Comparison of ENCODE assay signal across 29 cellular contexts in the genomic region with DNA sequence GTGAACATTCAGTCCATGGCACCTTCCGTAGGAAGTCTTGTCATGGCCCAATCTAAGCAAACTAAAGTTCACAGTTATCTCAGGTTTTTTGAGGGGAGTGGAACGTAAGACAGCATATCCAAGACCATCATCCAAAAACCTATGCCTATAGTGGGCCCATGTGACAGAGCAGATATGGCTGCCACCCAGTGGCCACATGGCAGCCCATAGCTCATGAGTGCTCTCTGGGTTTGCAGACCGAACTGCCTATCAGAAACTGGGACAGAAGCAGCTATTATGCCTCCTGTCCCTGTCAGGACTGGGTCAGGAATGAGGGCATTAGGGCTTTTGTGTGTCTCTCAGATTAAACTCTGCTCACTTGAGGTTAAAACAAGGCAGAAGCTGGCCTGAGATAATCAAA.
A peak's percentile ranks its signal among the peaks of the same experiment; 100 is the strongest.
DNase-seq lines count a peak whose midpoint lies in the region; ATAC-seq and TF ChIP-seq lines count a peak whose summit lies in the region.
"Had no signal": no experiment of that assay in that cellular context is flagged by ENCODE, and none has a peak within 500 bp of the region (broad histone marks: within the 10 kb centered on the region; RNA-seq: fewer than 3 reads in every experiment).

No MANE protein-coding gene starts in this region.

- no peak overlapping the region for H2BK12ac ChIP-seq in H9 (ENCODE audit: insufficient read length, low read depth, low read length)

- H3K9me3 ChIP-seq in DOHH2 (ENCODE audit: control insufficient read depth, insufficient read depth, low read length) (no peaks in the 10 kb centered on the region), H9 (ENCODE audit: control insufficient read depth, low read depth, low read length) (no peaks in the 10 kb centered on the region), WERI-Rb-1 (ENCODE audit: severe bottlenecking) (no peaks in the 10 kb centered on the region)
- H3K9me3 ChIP-seq: Caco-2, upper lobe of right lung had no signal

- H3K9ac ChIP-seq in H9 (ENCODE audit: extremely low read depth, insufficient read length, low read length) (no peak overlapping the region), mesendoderm (ENCODE audit: low read length) (no peak overlapping the region)
- H3K9ac ChIP-seq: GM23248, parathyroid adenoma had no signal

- H3K23ac ChIP-seq in H9 (ENCODE audit: insufficient read length, low read depth, low read length): no peak overlapping the region
- no peak overlapping the region for H3K23ac ChIP-seq in mesendoderm (ENCODE audit: low read length)

- no peak overlapping the region for H3K4me3 ChIP-seq in DOHH2 (ENCODE audit: low read length)
- no peak overlapping the region for H3K4me3 ChIP-seq in WERI-Rb-1 (ENCODE audit: low read depth, low read length)
- no peak overlapping the region for H3K4me3 ChIP-seq in mesendoderm (ENCODE audit: low read length)
- H3K4me3 ChIP-seq: GM23248, skin epidermis, upper lobe of right lung had no signal

- H2BK5ac ChIP-seq in H9 (ENCODE audit: insufficient read length, low read length): no peak overlapping the region
- no peak overlapping the region for H2BK5ac ChIP-seq in mesendoderm (ENCODE audit: low read length)

- H4K91ac ChIP-seq in H9 (ENCODE audit: insufficient read length, low read depth, low read length): no peak overlapping the region

- H3K36me3 Mint-ChIP-seq in H9 (ENCODE audit: insufficient read depth in 1 of 3, low read depth in 3 of 3): no peaks in the 10 kb centered on the region
- H3K36me3 Mint-ChIP-seq: activated naive CD4-positive, alpha-beta T cell treated with anti-CD3 and anti-CD28 coated beads, Interleukin-2, amount 50 U/mL, for 24 hours; CD14-positive monocyte; T-cell had no signal

- no peaks in the 10 kb centered on the region for H4K20me1 ChIP-seq in DOHH2 (ENCODE audit: control insufficient read depth, insufficient read depth, low read depth, low read length)
- no peaks in the 10 kb centered on the region for H4K20me1 ChIP-seq in H9 (ENCODE audit: control insufficient read depth, insufficient read depth, insufficient read length)

- WGBS in H9 (ENCODE audit: extremely low coverage, insufficient read length, low lambda C conversion rate): no CpG with 5 or more reads among the region's 3 CpGs
- WGBS in mesendoderm (ENCODE audit: extremely low coverage, insufficient coverage, low lambda C conversion rate): no CpG with 5 or more reads among the region's 3 CpGs

- no peaks in the 10 kb centered on the region for H3K4me1 Mint-ChIP-seq in H9
- H3K4me1 Mint-ChIP-seq: activated CD4-positive, alpha-beta T cell treated with anti-CD3 and anti-CD28 coated beads, Interleukin-2, amount 10 ng/mL, durations not matched to agents 24 days and 14 days; activated naive CD4-positive, alpha-beta T cell treated with anti-CD3 and anti-CD28 coated beads, Interleukin-2, amount 50 U/mL, for 24 hours; brain; CD14-positive monocyte; nephron; T-cell had no signal

- no peak overlapping the region for H3T11ph ChIP-seq in H9 (ENCODE audit: low read length)

- H2AK5ac ChIP-seq in H9 (ENCODE audit: insufficient read length, low read length) (no peak overlapping the region), mesendoderm (ENCODE audit: low read length) (no peak overlapping the region)

- no peak overlapping the region for H2AFZ ChIP-seq in H9 (ENCODE audit: low read length)
- H2AFZ ChIP-seq: GM23248, parathyroid adenoma had no signal

- no peaks in the 10 kb centered on the region for H3K27me3 Mint-ChIP-seq in H9 (ENCODE audit: low read depth)
- H3K27me3 Mint-ChIP-seq: activated CD4-positive, alpha-beta T cell treated with anti-CD3 and anti-CD28 coated beads, Interleukin-2, amount 10 ng/mL, durations not matched to agents 24 days and 14 days; activated naive CD4-positive, alpha-beta T cell treated with anti-CD3 and anti-CD28 coated beads, Interleukin-2, amount 50 U/mL, for 24 hours; brain; T-cell had no signal

- no peaks in the 10 kb centered on the region for H3F3A ChIP-seq in DOHH2 (ENCODE audit: control insufficient read depth, insufficient read depth)

- H3K79me2 ChIP-seq in DOHH2 (ENCODE audit: control insufficient read depth, low read length): no peaks in the 10 kb centered on the region
- H3K79me2 ChIP-seq in H9 (ENCODE audit: insufficient read depth, low read length): no peaks in the 10 kb centered on the region
- no peaks in the 10 kb centered on the region for H3K79me2 ChIP-seq in mesendoderm (ENCODE audit: control insufficient read depth, insufficient read depth, low read length)
- H3K79me2 ChIP-seq: parathyroid adenoma had no signal

- H3K79me1 ChIP-seq in H9 (ENCODE audit: insufficient read depth, low read depth, low read length, poor library complexity, severe bottlenecking) (no peaks in the 10 kb centered on the region), mesendoderm (ENCODE audit: low read length) (no peaks in the 10 kb centered on the region)

- no peak overlapping the region for H3K27ac Mint-ChIP-seq in H9
- H3K27ac Mint-ChIP-seq: activated CD4-positive, alpha-beta T cell treated with anti-CD3 and anti-CD28 coated beads, Interleukin-2, amount 10 ng/mL, durations not matched to agents 24 days and 14 days; activated naive CD4-positive, alpha-beta T cell treated with anti-CD3 and anti-CD28 coated beads, Interleukin-2, amount 50 U/mL, for 24 hours; CD14-positive monocyte; nephron; T-cell had no signal

- H3K18ac ChIP-seq in H9 (ENCODE audit: insufficient read length, low read depth, low read length) (no peak overlapping the region), mesendoderm (ENCODE audit: low read length) (no peak overlapping the region)

- no peak overlapping the region for H2BK120ac ChIP-seq in H9 (ENCODE audit: low read depth, low read length, poor library complexity, severe bottlenecking)
- H2BK120ac ChIP-seq in mesendoderm (ENCODE audit: low read depth, low read length): no peak overlapping the region

- H2BK15ac ChIP-seq in H9 (ENCODE audit: low read depth, low read length): no peak overlapping the region
- no peak overlapping the region for H2BK15ac ChIP-seq in mesendoderm (replicated peaks; ENCODE audit: low read depth)

- H3K23me2 ChIP-seq in H9 (ENCODE audit: insufficient read length, low read depth, low read length, poor library complexity, severe bottlenecking): no peaks in the 10 kb centered on the region

- H2BK20ac ChIP-seq in H9 (ENCODE audit: low read depth, low read length, poor library complexity, severe bottlenecking): no peak overlapping the region

- no peaks in the 10 kb centered on the region for H3K36me3 ChIP-seq in DOHH2 (ENCODE audit: control insufficient read depth, low read length)
- no peaks in the 10 kb centered on the region for H3K36me3 ChIP-seq in WERI-Rb-1
- no peaks in the 10 kb centered on the region for H3K36me3 ChIP-seq in mesendoderm (ENCODE audit: control insufficient read depth, insufficient read depth, low read length)
- H3K36me3 ChIP-seq: upper lobe of right lung had no signal

- H4K5ac ChIP-seq in H9 (ENCODE audit: insufficient read length, low read depth, low read length): no peak overlapping the region
- H4K5ac ChIP-seq in mesendoderm (ENCODE audit: low read length): no peak overlapping the region

- peak; percentile 28 for DNase-seq in H9
- DNase-seq in WERI-Rb-1: peak; percentile 17
- DNase-seq in mesendoderm: peak; percentile 14
- no peak for DNase-seq in EL
- DNase-seq in middle frontal gyrus (ENCODE audit: extremely low spot score, low spot score): no peak
- DNase-seq: activated CD4-positive, alpha-beta T cell treated with anti-CD3 and anti-CD28 coated beads, Interleukin-2, amount 10 ng/mL, durations not matched to agents 24 days and 14 days; activated CD8-positive, alpha-beta memory T cell treated with anti-CD3 and anti-CD28 coated beads for 24 hours; activated T-cell treated with anti-CD3 and anti-CD28 coated beads for 4 hours; amniotic stem cell; GM23248; hypothalamus; mammary epithelial cell; NCI-H1105 treated with DMSO at 0.1 percent for 48 hours; NCI-H226; NCI-H526 treated with DMSO at 0.1 percent for 48 hours; retina; stimulated activated naive CD4-positive, alpha-beta T cell treated with Interleukin-2 at 50 U/mL for 16 hours; T-cell; upper lobe of right lung had no signal

- no peak overlapping the region for H3K27ac ChIP-seq in DOHH2 (ENCODE audit: low read depth, low read length)
- H3K27ac ChIP-seq in H9 (ENCODE audit: insufficient read length, low read depth, low read length): no peak overlapping the region
- H3K27ac ChIP-seq in WERI-Rb-1: no peak overlapping the region
- H3K27ac ChIP-seq in mesendoderm (ENCODE audit: low read depth, low read length): no peak overlapping the region
- H3K27ac ChIP-seq: GM23248, parathyroid adenoma, RWPE1, skin epidermis, upper lobe of right lung had no signal

- no peak for ATAC-seq in GM19463 (IDR thresholded peaks at IDR 0.05; ENCODE audit: unreplicated experiment)
- ATAC-seq: T-cell, upper lobe of right lung had no signal

- no peak overlapping the region for H3K4me2 ChIP-seq in DOHH2 (ENCODE audit: low read length)
- no peak overlapping the region for H3K4me2 ChIP-seq in H9 (ENCODE audit: insufficient read depth, insufficient read length, low read length)
- H3K4me2 ChIP-seq in mesendoderm (ENCODE audit: low read length): no peak overlapping the region

- H3K4me1 ChIP-seq in DOHH2 (ENCODE audit: control insufficient read depth, low read length) (no peaks in the 10 kb centered on the region), H9 (ENCODE audit: insufficient read depth, low read length) (no peaks in the 10 kb centered on the region), mesendoderm (ENCODE audit: control insufficient read depth, low read depth, low read length) (no peaks in the 10 kb centered on the region)
- H3K4me1 ChIP-seq: Caco-2, parathyroid adenoma, upper lobe of right lung had no signal

- H4K8ac ChIP-seq in H9 (replicated peaks; ENCODE audit: insufficient read length, low read depth, low read length): no peak overlapping the region
- H4K8ac ChIP-seq in mesendoderm (ENCODE audit: low read depth, low read length): no peak overlapping the region

- peaks cover 0 to 2% of the 10 kb centered on the region in 2 experiments; a peak in 1 of 5 replicates for H3K9me3 Mint-ChIP-seq in H9
- H3K9me3 Mint-ChIP-seq: activated CD4-positive, alpha-beta T cell treated with anti-CD3 and anti-CD28 coated beads, Interleukin-2, amount 10 ng/mL, durations not matched to agents 24 days and 14 days; nephron had no signal

- H3K27me3 ChIP-seq in DOHH2 (ENCODE audit: control insufficient read depth, low read length) (no peaks in the 10 kb centered on the region), H9 (ENCODE audit: insufficient read depth, low read length) (no peaks in the 10 kb centered on the region), WERI-Rb-1 (ENCODE audit: insufficient read depth, low read depth, severe bottlenecking) (no peaks in the 10 kb centered on the region), mesendoderm (ENCODE audit: insufficient read depth, low read length, poor library complexity) (no peaks in the 10 kb centered on the region)
- H3K27me3 ChIP-seq: upper lobe of right lung had no signal

- no peak overlapping the region for H3K56ac ChIP-seq in H9 (ENCODE audit: insufficient read length, low read depth, low read length)
- H3K56ac ChIP-seq in mesendoderm (ENCODE audit: low read length): no peak overlapping the region

- TF ChIP-seq CTCF in DOHH2 (IDR thresholded peaks at IDR 0.05; ENCODE audit: low read depth, low read length, poor library complexity, severe bottlenecking) (peak; percentile 10), H9 (conservative IDR thresholded peaks at IDR 0.05) (0 out of 3 replicates have a peak, but pooled peaks have one; percentile 20), WERI-Rb-1 (IDR thresholded peaks at IDR 0.05; ENCODE audit: low read depth, low read length) (peak; percentile 40)

- H3K9me2 ChIP-seq in DOHH2 (replicated peaks; ENCODE audit: control insufficient read depth, low read length): no peaks in the 10 kb centered on the region

- no peak overlapping the region for H3K4ac ChIP-seq in H9 (ENCODE audit: low read depth, low read length)
- H3K4ac ChIP-seq in mesendoderm (ENCODE audit: low read depth, low read length): no peak overlapping the region

- no peak overlapping the region for H3K14ac ChIP-seq in H9 (ENCODE audit: insufficient read depth, low read length)

- H3K4me3 Mint-ChIP-seq in H9: no peak overlapping the region
- H3K4me3 Mint-ChIP-seq: activated CD4-positive, alpha-beta T cell treated with anti-CD3 and anti-CD28 coated beads, Interleukin-2, amount 10 ng/mL, durations not matched to agents 24 days and 14 days; activated naive CD4-positive, alpha-beta T cell treated with anti-CD3 and anti-CD28 coated beads, Interleukin-2, amount 50 U/mL, for 24 hours; brain; CD14-positive monocyte; nephron; T-cell had no signal

Comparison
In these comparisons a context has a peak if more than half of its experiments do, and no peak if none do; other contexts are left out.
1. DNase-seq: peak in H9 (single experiment), WERI-Rb-1 (single experiment) and mesendoderm (single experiment); none in EL (single experiment) and middle frontal gyrus (single experiment).
2. Peak in every context shown above with its lines, with median percentiles within 50 percentile points of each other: CTCF ChIP-seq.